ENCODE assay signal across 2 cellular contexts in the genomic region with DNA sequence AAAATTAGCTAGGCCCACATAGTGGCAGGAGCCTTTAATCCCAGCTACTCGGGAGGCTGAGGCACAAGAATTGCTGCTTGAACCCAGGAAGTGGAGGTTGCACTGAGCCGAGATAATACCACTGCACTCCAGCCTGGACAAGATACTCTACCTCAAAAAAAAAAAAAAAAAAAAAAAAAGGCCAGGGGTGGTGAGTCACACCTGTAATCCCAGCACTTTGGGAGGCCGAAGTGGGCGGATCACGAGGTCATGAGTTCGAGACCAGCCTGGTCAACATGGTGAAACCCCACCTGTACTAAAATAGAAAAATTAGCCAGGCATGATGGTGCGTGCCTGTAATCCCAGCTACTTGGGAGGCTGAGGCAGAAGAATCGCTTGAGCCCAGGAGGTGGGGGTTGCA. TPM values are rescaled to one million over a fixed set of nuclear protein-coding genes. Genes with fewer than 3 reads are reported as not detected.
"Had no signal": no experiment of that assay in that cellular context is flagged by ENCODE, and none has a peak within 500 bp of the region (broad histone marks: within the 10 kb centered on the region; RNA-seq: fewer than 3 reads in every experiment).

No MANE protein-coding gene starts in this region.

RNA-seq across cellular contexts. Expression of gene PIERCE2, which starts 8.2 kb away (rescaled TPM):
- total RNA-seq: Peyer's patch, SJSA1 had no signal
